Comparison of ENCODE assay signal across 27 cellular contexts in the genomic region with DNA sequence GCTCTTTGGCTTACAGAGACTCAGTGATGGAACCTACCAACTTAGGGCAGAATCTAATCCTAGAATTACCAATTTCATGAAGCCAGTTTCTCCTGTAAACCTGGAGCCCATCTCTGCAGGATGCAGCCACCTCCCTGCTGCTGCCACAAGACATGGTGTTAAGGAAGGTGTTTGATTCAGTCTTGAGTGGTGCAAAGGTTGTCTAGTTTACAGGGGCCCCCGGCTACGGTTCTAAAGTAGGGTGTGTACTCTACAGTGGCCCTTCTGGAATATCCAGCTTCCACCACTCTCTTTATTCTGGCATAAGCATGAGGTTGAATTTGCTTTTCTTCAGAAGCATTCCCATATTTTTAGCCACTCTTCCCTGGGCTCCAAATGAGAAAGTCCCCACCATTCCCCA.
"Had no signal": no experiment of that assay in that cellular context is flagged by ENCODE, and none has a peak within 500 bp of the region (broad histone marks: within the 10 kb centered on the region; RNA-seq: fewer than 3 reads in every experiment).

No MANE protein-coding gene starts in this region.

- ATAC-seq: stimulated activated effector memory CD8-positive, alpha-beta T cell treated with anti-CD3 and anti-CD28 coated beads, Interleukin-12 subunit alpha, Interleukin-12 subunit beta, amount 100 ng/mL, for 72 hours; stimulated activated memory B cell treated with anti-CD40 and anti-IgM and Interleukin-4, amounts not matched to agents 10 μg/mL and 1 μg/mL and 100 μg/mL, for 72 hours; stimulated activated naive B cell treated with anti-CD40 and anti-IgM and Interleukin-4, amounts not matched to agents 10 μg/mL and 1 μg/mL and 100 μg/mL, for 72 hours; stimulated activated naive CD8-positive, alpha-beta T cell treated with anti-CD3 and anti-CD28 coated beads, Interleukin-15, amount 100 ng/mL, for 72 hours; stimulated activated naive CD8-positive, alpha-beta T cell treated with anti-CD3 and anti-CD28 coated beads, Interleukin-15, Interleukin-2, amounts not matched to agents 100 U/mL and 50 U/mL, for 24 hours; upper lobe of right lung had no signal

- H3K4me1 ChIP-seq: stomach, suprapubic skin, testis, tibial artery, tibial nerve, transverse colon, upper lobe of left lung, upper lobe of right lung, uterus, vagina had no signal

- H3K36me3 ChIP-seq: stomach, suprapubic skin, thoracic aorta, thyroid gland, tibial artery, tibial nerve, transverse colon, upper lobe of left lung, upper lobe of right lung, uterus, vagina had no signal

- FAIRE-seq: urothelium cell line had no signal

- H3K9me3 ChIP-seq: stomach, suprapubic skin, testis, thoracic aorta, thyroid gland, tibial artery, tibial nerve, transverse colon, upper lobe of left lung, upper lobe of right lung, uterus, vagina had no signal

- H3K27me3 ChIP-seq: stomach, suprapubic skin, testis, thyroid gland, tibial artery, tibial nerve, transverse colon, upper lobe of left lung, upper lobe of right lung, uterus, vagina had no signal

- H3K27ac ChIP-seq: stomach, suprapubic skin, testis, thoracic aorta, thyroid gland, tibial artery, tibial nerve, transverse colon, upper lobe of left lung, upper lobe of right lung, uterus, vagina had no signal

- DNase-seq: stimulated activated CD4-positive, alpha-beta T cell treated with anti-CD3 and anti-CD28 coated beads, Interleukin-2, amount 100 ng/mL, for 48 hours; stimulated activated CD4-positive, alpha-beta T cell treated with anti-CD3 and anti-CD28 coated beads, Interleukin-4, amount 100 ng/mL, for 1 hour; stimulated activated CD4-positive, alpha-beta T cell treated with anti-CD3 and anti-CD28 coated beads, Interleukin-4, amount 100 ng/mL, for 24 hours; stimulated activated CD4-positive, alpha-beta T cell treated with anti-CD3 and anti-CD28 coated beads, Interleukin-4, amount 100 ng/mL, for 4 hours; stimulated activated CD8-positive, alpha-beta memory T cell treated with anti-CD3 and anti-CD28 coated beads, Interleukin-4, amount 100 ng/mL, for 48 hours; stimulated activated naive B cell treated with anti-CD40 and anti-IgM and Interleukin-4, amounts not matched to agents 10 μg/mL and 1 μg/mL and 100 μg/mL, for 72 hours; stimulated activated naive CD4-positive, alpha-beta T cell; stimulated activated naive CD4-positive, alpha-beta T cell treated with Interleukin-2 at 50 U/mL for 16 hours; stimulated activated naive CD8-positive, alpha-beta T cell treated with anti-CD3 and anti-CD28 coated beads, Interleukin-15, amount 100 ng/mL, for 72 hours; stimulated activated naive CD8-positive, alpha-beta T cell treated with anti-CD3 and anti-CD28 coated beads, Interleukin-15, Interleukin-2, amounts not matched to agents 100 U/mL and 50 U/mL, for 24 hours; stomach; substantia nigra; testis; thyroid gland; tibial artery; transverse colon; trophoblast cell; upper lobe of left lung; upper lobe of right lung; uterus had no signal

- H3K4me3 ChIP-seq: stomach, suprapubic skin, testis, thoracic aorta, thyroid gland, tibial artery, tibial nerve, transverse colon, upper lobe of left lung, upper lobe of right lung, uterus, vagina had no signal
